Comparison of ENCODE assay signal across 7 cellular contexts in genomic region chr15:55279746-55280351, GRCh38. TPM values are rescaled to one million over a fixed set of nuclear protein-coding genes. Genes with fewer than 3 reads are reported as not detected.
DNase-seq lines count a peak whose midpoint lies in the region; ATAC-seq and TF ChIP-seq lines count a peak whose summit lies in the region.

No MANE protein-coding gene starts in this region.

- H3K9me3 ChIP-seq in adipocyte (ENCODE audit: control insufficient read depth, low read length) (no peaks in the 10 kb centered on the region), H9 (ENCODE audit: control insufficient read depth, low read depth, low read length) (no peaks in the 10 kb centered on the region)

- H3K9ac ChIP-seq in adipocyte (ENCODE audit: low read length) (no peak overlapping the region), H9 (ENCODE audit: extremely low read depth, insufficient read length, low read length) (no peak overlapping the region)

- H2BK20ac ChIP-seq in H9 (ENCODE audit: low read depth, low read length, poor library complexity, severe bottlenecking): no peak overlapping the region

- H4K91ac ChIP-seq in H9 (ENCODE audit: insufficient read length, low read depth, low read length): no peak overlapping the region

- no peaks in the 10 kb centered on the region for H3K23me2 ChIP-seq in H9 (ENCODE audit: insufficient read length, low read depth, low read length, poor library complexity, severe bottlenecking)

- no peak overlapping the region for H2BK15ac ChIP-seq in H9 (ENCODE audit: low read depth, low read length)

- no peak overlapping the region for H3K18ac ChIP-seq in H9 (ENCODE audit: insufficient read length, low read depth, low read length)

- no peaks in the 10 kb centered on the region for H3K79me2 ChIP-seq in H9 (ENCODE audit: insufficient read depth, low read length)

- H2AK5ac ChIP-seq in H9 (ENCODE audit: insufficient read length, low read length): no peak overlapping the region

- no peaks in the 10 kb centered on the region; a peak in 1 of 7 replicates for H3K36me3 Mint-ChIP-seq in H9 (ENCODE audit: insufficient read depth in 1 of 3, low read depth in 3 of 3)

- no peak overlapping the region for H3K14ac ChIP-seq in H9 (ENCODE audit: insufficient read depth, low read length)

- H3K27me3 Mint-ChIP-seq in H9 (ENCODE audit: low read depth): no peaks in the 10 kb centered on the region

- no peak overlapping the region for H4K5ac ChIP-seq in H9 (ENCODE audit: insufficient read length, low read depth, low read length)

- no peaks in the 10 kb centered on the region for H3K79me1 ChIP-seq in H9 (ENCODE audit: insufficient read depth, low read depth, low read length, poor library complexity, severe bottlenecking)

- no peak overlapping the region for H3K4me2 ChIP-seq in H9 (ENCODE audit: insufficient read depth, insufficient read length, low read length)

- H3K27ac ChIP-seq in H9 (ENCODE audit: insufficient read length, low read depth, low read length): no peak overlapping the region

- H2BK12ac ChIP-seq in H9 (ENCODE audit: insufficient read length, low read depth, low read length): no peak overlapping the region

- no peak overlapping the region for H3K4me3 ChIP-seq in adipocyte (ENCODE audit: low read length)

- peaks cover 11% of the 10 kb centered on the region for H3K4me1 ChIP-seq in adipocyte (ENCODE audit: control insufficient read depth, insufficient read depth, low read length)
- H3K4me1 ChIP-seq in H9 (ENCODE audit: insufficient read depth, low read length): no peaks in the 10 kb centered on the region

- no peak overlapping the region for H3K23ac ChIP-seq in H9 (ENCODE audit: insufficient read length, low read depth, low read length)

- H3K27me3 ChIP-seq in adipocyte (replicated peaks; ENCODE audit: control insufficient read depth, insufficient read depth, low read length) (no peaks in the 10 kb centered on the region), H9 (ENCODE audit: insufficient read depth, low read length) (no peaks in the 10 kb centered on the region)

- no peak overlapping the region for H3K4ac ChIP-seq in H9 (ENCODE audit: low read depth, low read length)

- H2BK5ac ChIP-seq in H9 (ENCODE audit: insufficient read length, low read length): no peak overlapping the region

- no peak overlapping the region for H3K4me3 Mint-ChIP-seq in H9

- peaks cover 6 to 8% of the 10 kb centered on the region in 2 experiments; a peak in 2 of 4 replicates for H3K4me1 Mint-ChIP-seq in H9

- no peak overlapping the region for H4K8ac ChIP-seq in H9 (replicated peaks; ENCODE audit: insufficient read length, low read depth, low read length)

- no peak overlapping the region for H2AFZ ChIP-seq in H9 (ENCODE audit: low read length)

- no peak overlapping the region for H2BK120ac ChIP-seq in H9 (ENCODE audit: low read depth, low read length, poor library complexity, severe bottlenecking)

- peak overlapping the region in 1 of 3 experiments; percentile 73; a peak in 1 of 7 replicates for H3K27ac Mint-ChIP-seq in H9

- H3K36me3 ChIP-seq in adipocyte (ENCODE audit: control insufficient read depth, insufficient read depth, low read length, severe bottlenecking): no peaks in the 10 kb centered on the region

- ATAC-seq in GM18868 (IDR thresholded peaks at IDR 0.05; ENCODE audit: unreplicated experiment) (peak; percentile 80), HG02970 (IDR thresholded peaks at IDR 0.05; ENCODE audit: low FRiP score, unreplicated experiment) (peak; percentile 81)

- TF ChIP-seq CTCF in H9 (conservative IDR thresholded peaks at IDR 0.05): no peak

- H3K9me3 Mint-ChIP-seq in H9: no peaks in the 10 kb centered on the region

- WGBS in H9 (ENCODE audit: extremely low coverage, insufficient read length, low lambda C conversion rate): no CpG with 5 or more reads among the region's 4 CpGs

- peak; percentile 98 for DNase-seq in RPMI7951 (ENCODE audit: low read depth)
- DNase-seq in adipocyte (ENCODE audit: low read depth): peak; percentile 82
- peak; percentile 34 for DNase-seq in mucosa of gallbladder (ENCODE audit: low spot score)
- DNase-seq in middle frontal gyrus (ENCODE audit: extremely low spot score, low spot score): no peak
- DNase-seq in H9: no peak

- H3K56ac ChIP-seq in H9 (ENCODE audit: insufficient read length, low read depth, low read length): no peak overlapping the region

- no peak overlapping the region for H3T11ph ChIP-seq in H9 (ENCODE audit: low read length)

- H4K20me1 ChIP-seq in H9 (ENCODE audit: control insufficient read depth, insufficient read depth, insufficient read length): no peaks in the 10 kb centered on the region

RNA-seq across cellular contexts. Expression of gene RAB27A, which starts 9.8 kb away (rescaled TPM):
- total RNA-seq in RPMI7951 (2014; rRNA removed; shearing (Covaris generic)): 17.8 and 19.0 TPM in 2 replicates
- total RNA-seq in mucosa of gallbladder: 12.8 TPM
- total RNA-seq in H9 (2021): 6.0 and 6.8 TPM in 2 replicates

RNA-seq across cellular contexts. Expression of gene PIGBOS1, which starts 39.1 kb away (rescaled TPM):
- total RNA-seq in RPMI7951 (2014; rRNA removed; shearing (Covaris generic)): 25.6 and 30.7 TPM in 2 replicates
- total RNA-seq in mucosa of gallbladder (12.3 TPM), H9 (2021) (10.4 and 11.5 TPM in 2 replicates)

RNA-seq across cellular contexts. Expression of gene PIGB, which starts 39.2 kb away (rescaled TPM):
- total RNA-seq in RPMI7951 (2014; rRNA removed; shearing (Covaris generic)): 21.0 and 29.7 TPM in 2 replicates
- total RNA-seq in mucosa of gallbladder (11.9 TPM), H9 (2021) (6.7 and 9.0 TPM in 2 replicates)

Comparison
In these comparisons a context has a peak if more than half of its experiments do, and no peak if none do; other contexts are left out.
1. DNase-seq: peak in RPMI7951 (single experiment), adipocyte (single experiment) and mucosa of gallbladder (single experiment); none in middle frontal gyrus (single experiment) and H9 (single experiment).